ENCODE assay signal across 8 cellular contexts in genomic region chr11:65422633-65423515, GRCh38. TPM values are rescaled to one million over a fixed set of nuclear protein-coding genes. Genes with fewer than 3 reads are reported as not detected.
DNase-seq lines count a peak whose midpoint lies in the region; ATAC-seq and TF ChIP-seq lines count a peak whose summit lies in the region.

Gene NEAT1 (plus strand): TSS chr11:65422798.

- peak; percentile 100 for TF ChIP-seq POLR2A in right lobe of liver (IDR thresholded peaks at IDR 0.05)

- H3K4me3 ChIP-seq in H7 (ENCODE audit: insufficient read depth, low read depth, low read length) (peak within 1 kb of the TSS; percentile 77), right lobe of liver (peak within 1 kb of the TSS; percentile 68 to 87 (median 77))

- peaks cover 0 to 22% (median 10%) of the 10 kb centered on the region in 4 donors for H3K4me1 ChIP-seq in right lobe of liver

- WGBS in right lobe of liver (ENCODE audit: insufficient coverage, low coverage, low lambda C conversion rate, missing lambda C conversion rate): 0% methylated on average over 30 of the region's 40 CpGs

- ATAC-seq in right lobe of liver: peak; percentile 16 to 52 (median 29)
- no peak for ATAC-seq in GM19328 (IDR thresholded peaks at IDR 0.05; ENCODE audit: unreplicated experiment)

- H3K36me3 ChIP-seq in H7 (replicated peaks; ENCODE audit: control insufficient read depth, insufficient read depth, low read length) (peaks cover 2% of the 10 kb centered on the region; the same call in 1 of the 2 replicates), right lobe of liver (peaks cover 0 to 13% (median 6%) of the 10 kb centered on the region in 4 donors)

- H3K9me3 ChIP-seq in right lobe of liver: no peaks in the 10 kb centered on the region

- H3K27ac ChIP-seq in right lobe of liver: peak within 1 kb of the TSS; percentile 97 to 100 (median 100)

- peak in 1 of 4 donors; percentile 10 for TF ChIP-seq CTCF in right lobe of liver (IDR thresholded peaks at IDR 0.05)

- H3K27me3 ChIP-seq in H7 (ENCODE audit: control insufficient read depth, insufficient read depth, low read length): no peaks in the 10 kb centered on the region
- H3K27me3 ChIP-seq in right lobe of liver: no peaks in the 10 kb centered on the region

- DNase-seq in AG08395 (ENCODE audit: low spot score) (peak; percentile 67), H7 (peak; percentile 88), NCI-H774 (lab: John Stamatoyannopoulos, UW) (peak; percentile 87), dermis blood vessel endothelial cell (peak; percentile 96), right lobe of liver (peak; percentile 98 to 99 (median 98))
- peak; percentile 96 to 97 for DNase-seq in activated CD4-positive, alpha-beta T cell treated with anti-CD3 and anti-CD28 coated beads, Interleukin-2, amount 50 U/mL, for 48 hours
- DNase-seq in stimulated activated CD4-positive, alpha-beta T cell treated with anti-CD3 and anti-CD28 coated beads, Interleukin-4, amount 100 ng/mL, for 24 hours: peak; percentile 97

- intact Hi-C loops in right lobe of liver (cut with DNase I): loop anchor here in 1 of 2 donors (5.0 kb wide), 1 partner anchor 74 kb away; the partner anchor contains the start of gene MALAT1

RNA-seq across cellular contexts. Expression of gene NEAT1, which starts in this region (rescaled TPM):
- total RNA-seq in H7 (2014; rRNA removed; shearing (Covaris generic)): 6.4 and 10.6 TPM in 2 replicates
- total RNA-seq in dermis blood vessel endothelial cell (50.4 and 189 TPM in 2 replicates), right lobe of liver (1,000 to 10,000 TPM in 2 of 6 experiments, 100 to 1,000 TPM in 4; 202 to 1,225 (median 767) TPM)
